Comparison of ENCODE assay signal across 19 cellular contexts in the genomic region with DNA sequence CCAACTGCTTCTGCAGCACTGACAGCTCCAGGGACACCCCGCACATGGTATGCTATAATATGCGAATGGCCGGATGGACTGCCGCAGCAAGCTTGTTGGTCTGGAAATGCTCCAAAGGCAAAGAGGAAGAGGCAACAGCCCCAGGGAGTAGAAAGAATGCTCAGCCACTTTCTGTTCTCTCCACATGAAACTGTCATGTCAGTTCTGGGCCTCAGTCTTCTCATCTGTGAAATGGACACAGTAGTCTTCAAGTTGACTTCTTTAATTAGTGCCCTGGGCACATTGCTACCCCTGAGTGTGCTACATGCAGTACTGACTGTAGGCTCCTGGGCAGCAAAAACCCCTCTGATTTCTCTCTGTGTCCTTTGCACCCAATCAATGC. TPM values are rescaled to one million over a fixed set of nuclear protein-coding genes. Genes with fewer than 3 reads are reported as not detected.
DNase-seq lines count a peak whose midpoint lies in the region; ATAC-seq, FAIRE-seq and TF ChIP-seq lines count a peak whose summit lies in the region.
"Had no signal": no experiment of that assay in that cellular context is flagged by ENCODE, and none has a peak within 500 bp of the region (broad histone marks: within the 10 kb centered on the region; RNA-seq: fewer than 3 reads in every experiment).

No MANE protein-coding gene starts in this region.

- no peak for TF ChIP-seq CTCF in chondrocyte (IDR thresholded peaks at IDR 0.05)

- peaks cover 94% of the 10 kb centered on the region for H3K4me1 Mint-ChIP-seq in activated CD4-positive, alpha-beta T cell treated with anti-CD3 and anti-CD28 coated beads, Interleukin-2, amount 10 ng/mL, durations not matched to agents 7 days and 5 days
- peaks cover 97% of the 10 kb centered on the region for H3K4me1 Mint-ChIP-seq in activated T-helper 1 cell treated with anti-CD3 and anti-CD28 coated beads, Interleukin-12 subunit alpha, Interleukin-12 subunit beta, Interleukin-2, Interleukin-4 antibody, amounts not matched to agents 30 ng/mL and 10 ng/mL and 1 ng/mL, durations not matched to agents 14 hours and 24 hours and 36 hours (ENCODE audit: low read depth)
- H3K4me1 Mint-ChIP-seq in natural killer cell treated with Interleukin-12 subunit alpha and Interleukin-12 subunit beta and Interleukin-15 and Interleukin-18, amount 100 ng/mL, for 72 hours (ENCODE audit: low read depth in 2 of 2): peaks cover 79 to 89% of the 10 kb centered on the region in 2 donors
- no peaks in the 10 kb centered on the region for H3K4me1 Mint-ChIP-seq in chondrocyte (ENCODE audit: low read depth)

- intact Hi-C loops in activated T-helper 1 cell treated with anti-CD3 and anti-CD28 coated beads, Interleukin-12 subunit alpha, Interleukin-12 subunit beta, Interleukin-2, Interleukin-4 antibody, amounts not matched to agents 30 ng/mL and 10 ng/mL and 1 ng/mL, durations not matched to agents 14 hours and 24 hours and 36 hours (cut with micrococcal nuclease): no loop called here

- no peaks in the 10 kb centered on the region for H3K27me3 Mint-ChIP-seq in activated CD4-positive, alpha-beta T cell treated with anti-CD3 and anti-CD28 coated beads, Interleukin-2, amount 10 ng/mL, durations not matched to agents 7 days and 5 days
- no peaks in the 10 kb centered on the region for H3K27me3 Mint-ChIP-seq in activated T-helper 1 cell treated with anti-CD3 and anti-CD28 coated beads, Interleukin-12 subunit alpha, Interleukin-12 subunit beta, Interleukin-2, Interleukin-4 antibody, amounts not matched to agents 30 ng/mL and 10 ng/mL and 1 ng/mL, durations not matched to agents 14 hours and 24 hours and 36 hours (ENCODE audit: insufficient read depth)
- H3K27me3 Mint-ChIP-seq in natural killer cell treated with Interleukin-12 subunit alpha and Interleukin-12 subunit beta and Interleukin-15 and Interleukin-18, amount 100 ng/mL, for 72 hours: no peaks in the 10 kb centered on the region
- H3K27me3 Mint-ChIP-seq in chondrocyte (ENCODE audit: low read depth): peaks cover 21% of the 10 kb centered on the region

- CTCF ChIA-PET in activated CD4-positive, alpha-beta T cell treated with anti-CD3 and anti-CD28 coated beads, Interleukin-2, amount 10 ng/mL, durations not matched to agents 7 days and 5 days (lab: Charles Lee): interaction anchor here (1.3 to 5.7 kb wide), 5 partner anchors 9 to 46 kb away, joined by 4 to 39 read pairs (median 6); no protein-coding TSS in a partner anchor

- H3K27ac Mint-ChIP-seq in activated CD4-positive, alpha-beta T cell treated with anti-CD3 and anti-CD28 coated beads, Interleukin-2, amount 10 ng/mL, durations not matched to agents 7 days and 5 days: peak overlapping the region; percentile 90
- H3K27ac Mint-ChIP-seq in activated T-helper 1 cell treated with anti-CD3 and anti-CD28 coated beads, Interleukin-12 subunit alpha, Interleukin-12 subunit beta, Interleukin-2, Interleukin-4 antibody, amounts not matched to agents 30 ng/mL and 10 ng/mL and 1 ng/mL, durations not matched to agents 14 hours and 24 hours and 36 hours: peak overlapping the region; percentile 86
- H3K27ac Mint-ChIP-seq in natural killer cell treated with Interleukin-12 subunit alpha and Interleukin-12 subunit beta and Interleukin-15 and Interleukin-18, amount 100 ng/mL, for 72 hours: peak overlapping the region; percentile 92 to 96
- H3K27ac Mint-ChIP-seq in chondrocyte (ENCODE audit: unreplicated experiment): no peak overlapping the region

- ATAC-seq in natural killer cell treated with Interleukin-12 subunit alpha and Interleukin-12 subunit beta and Interleukin-15 and Interleukin-18, amount 100 ng/mL, for 72 hours: no peak
- ATAC-seq in GM18909 (IDR thresholded peaks at IDR 0.05; ENCODE audit: poor library complexity, unreplicated experiment): no peak
- ATAC-seq: gastroesophageal sphincter, psoas muscle had no signal

- no peak for DNase-seq in activated CD4-positive, alpha-beta T cell treated with anti-CD3 and anti-CD28 coated beads, Interleukin-2, amount 10 ng/mL, durations not matched to agents 7 days and 5 days
- DNase-seq in activated CD4-positive, alpha-beta T cell treated with anti-CD3 and anti-CD28 coated beads, Interleukin-2, amount 50 U/mL, for 4 hours: no peak
- DNase-seq in GM19239 (ENCODE audit: insufficient read length, low spot score): no peak
- no peak for DNase-seq in activated T-helper 1 cell treated with anti-CD3 and anti-CD28 coated beads, Interleukin-12 subunit alpha, Interleukin-12 subunit beta, Interleukin-2, Interleukin-4 antibody, amounts not matched to agents 30 ng/mL and 10 ng/mL and 1 ng/mL, durations not matched to agents 14 hours and 24 hours and 36 hours (ENCODE audit: low spot score)
- no peak for DNase-seq in natural killer cell treated with Interleukin-12 subunit alpha and Interleukin-12 subunit beta and Interleukin-15 and Interleukin-18, amount 100 ng/mL, for 72 hours (ENCODE audit: low spot score)
- DNase-seq in chondrocyte (ENCODE audit: low spot score): no peak
- no peak for DNase-seq in cerebellar cortex (ENCODE audit: low spot score)
- DNase-seq: activated CD4-positive, CD25-positive, alpha-beta regulatory T cell treated with anti-CD3 and anti-CD28 coated beads, Interleukin-2, amount 50 U/mL, for 72 hours; cortex of kidney; EL; NCI-H1417 treated with DMSO at 0.1 percent for 48 hours; NK-92 treated with Interleukin-12 subunit alpha and Interleukin-12 subunit beta, amount 100 ng/mL, for 24 hours; psoas muscle had no signal

- FAIRE-seq in GM19239 (lab: Jason Lieb, UNC): peak; percentile 65
- FAIRE-seq: A204.1, astrocyte, H1 had no signal

- H3K36me3 Mint-ChIP-seq in activated CD4-positive, alpha-beta T cell treated with anti-CD3 and anti-CD28 coated beads, Interleukin-2, amount 10 ng/mL, durations not matched to agents 7 days and 5 days (ENCODE audit: low read depth): peaks cover 39% of the 10 kb centered on the region
- peaks cover 20% of the 10 kb centered on the region for H3K36me3 Mint-ChIP-seq in activated T-helper 1 cell treated with anti-CD3 and anti-CD28 coated beads, Interleukin-12 subunit alpha, Interleukin-12 subunit beta, Interleukin-2, Interleukin-4 antibody, amounts not matched to agents 30 ng/mL and 10 ng/mL and 1 ng/mL, durations not matched to agents 14 hours and 24 hours and 36 hours (ENCODE audit: low read depth)
- H3K36me3 Mint-ChIP-seq in natural killer cell treated with Interleukin-12 subunit alpha and Interleukin-12 subunit beta and Interleukin-15 and Interleukin-18, amount 100 ng/mL, for 72 hours: peaks cover 5% of the 10 kb centered on the region
- peaks cover 1% of the 10 kb centered on the region for H3K36me3 Mint-ChIP-seq in chondrocyte (ENCODE audit: low read depth)

- H3K4me3 Mint-ChIP-seq in activated CD4-positive, alpha-beta T cell treated with anti-CD3 and anti-CD28 coated beads, Interleukin-2, amount 10 ng/mL, durations not matched to agents 7 days and 5 days: no peak overlapping the region
- H3K4me3 Mint-ChIP-seq in activated T-helper 1 cell treated with anti-CD3 and anti-CD28 coated beads, Interleukin-12 subunit alpha, Interleukin-12 subunit beta, Interleukin-2, Interleukin-4 antibody, amounts not matched to agents 30 ng/mL and 10 ng/mL and 1 ng/mL, durations not matched to agents 14 hours and 24 hours and 36 hours: peak overlapping the region; percentile 43
- no peak overlapping the region for H3K4me3 Mint-ChIP-seq in natural killer cell treated with Interleukin-12 subunit alpha and Interleukin-12 subunit beta and Interleukin-15 and Interleukin-18, amount 100 ng/mL, for 72 hours
- H3K4me3 Mint-ChIP-seq in chondrocyte (ENCODE audit: unreplicated experiment): no peak overlapping the region

- H3K9me3 Mint-ChIP-seq in activated CD4-positive, alpha-beta T cell treated with anti-CD3 and anti-CD28 coated beads, Interleukin-2, amount 10 ng/mL, durations not matched to agents 7 days and 5 days: peaks cover 17% of the 10 kb centered on the region
- peaks cover 10% of the 10 kb centered on the region for H3K9me3 Mint-ChIP-seq in activated T-helper 1 cell treated with anti-CD3 and anti-CD28 coated beads, Interleukin-12 subunit alpha, Interleukin-12 subunit beta, Interleukin-2, Interleukin-4 antibody, amounts not matched to agents 30 ng/mL and 10 ng/mL and 1 ng/mL, durations not matched to agents 14 hours and 24 hours and 36 hours
- peaks cover 6% of the 10 kb centered on the region for H3K9me3 Mint-ChIP-seq in natural killer cell treated with Interleukin-12 subunit alpha and Interleukin-12 subunit beta and Interleukin-15 and Interleukin-18, amount 100 ng/mL, for 72 hours
- peaks cover 8% of the 10 kb centered on the region for H3K9me3 Mint-ChIP-seq in chondrocyte (ENCODE audit: low read depth)

- POLR2A ChIA-PET in activated CD4-positive, alpha-beta T cell treated with anti-CD3 and anti-CD28 coated beads, Interleukin-2, amount 10 ng/mL, durations not matched to agents 7 days and 5 days (lab: Charles Lee): no interaction called here

RNA-seq across cellular contexts. Expression of a gene that starts 19.9 kb away (rescaled TPM):
- total RNA-seq in activated CD4-positive, alpha-beta T cell treated with anti-CD3 and anti-CD28 coated beads, Interleukin-2, amount 10 ng/mL, durations not matched to agents 7 days and 5 days: 100 to 1,000 TPM; 161 to 187 TPM
- total RNA-seq in activated T-helper 1 cell treated with anti-CD3 and anti-CD28 coated beads, Interleukin-12 subunit alpha, Interleukin-12 subunit beta, Interleukin-2, Interleukin-4 antibody, amounts not matched to agents 30 ng/mL and 10 ng/mL and 1 ng/mL, durations not matched to agents 14 hours and 24 hours and 36 hours: 87.8 and 88.3 TPM in 2 replicates
- 10 to 100 TPM; 59.8 to 83.6 TPM for total RNA-seq in natural killer cell treated with Interleukin-12 subunit alpha and Interleukin-12 subunit beta and Interleukin-15 and Interleukin-18, amount 100 ng/mL, for 72 hours
- 0.12 to 0.77 TPM in 2 of 3 replicates, not detected in the other for total RNA-seq in chondrocyte
- total RNA-seq: LHCN-M2 had no signal

Comparison
In these comparisons a context has a peak if more than half of its experiments do, and no peak if none do; other contexts are left out.
1. RNA of a gene that starts 19.9 kb away (total RNA-seq): 161 to 187 TPM in activated CD4-positive, alpha-beta T cell treated with anti-CD3 and anti-CD28 coated beads, Interleukin-2, amount 10 ng/mL, durations not matched to agents 7 days and 5 days, 87.8 to 88.3 TPM in activated T-helper 1 cell treated with anti-CD3 and anti-CD28 coated beads, Interleukin-12 subunit alpha, Interleukin-12 subunit beta, Interleukin-2, Interleukin-4 antibody, amounts not matched to agents 30 ng/mL and 10 ng/mL and 1 ng/mL, durations not matched to agents 14 hours and 24 hours and 36 hours and 59.8 to 83.6 TPM in natural killer cell treated with Interleukin-12 subunit alpha and Interleukin-12 subunit beta and Interleukin-15 and Interleukin-18, amount 100 ng/mL, for 72 hours; 0.12 to 0.77 TPM in chondrocyte; every median in the first group is over 10 times any median in the second.